Comparison of ENCODE assay signal across 1 cellular context in genomic region chr19:4224470-4224869, GRCh38.
TF ChIP-seq lines count a peak whose summit lies in the region.

No MANE protein-coding gene starts in this region.

TF ChIP-seq in HepG2, 621 proteins besides CTCF, POLR2A, EP300 and RAD21 (continued from another document and continues in another):
- TF ChIP-seq POGZ (CRISPR knock-in tag; IDR thresholded peaks at IDR 0.05) (no peak), ZNF879 (CRISPR knock-in tag; IDR thresholded peaks at IDR 0.05) (no peak), ZNF709 (CRISPR knock-in tag; IDR thresholded peaks at IDR 0.05) (no peak), ZNF136 (CRISPR knock-in tag; IDR thresholded peaks at IDR 0.05; ENCODE audit: low read depth) (no peak), ISX (CRISPR knock-in tag; conservative IDR thresholded peaks at IDR 0.05) (no peak), PRDM4 (CRISPR knock-in tag; IDR thresholded peaks at IDR 0.05; ENCODE audit: borderline replicate concordance) (no peak), ONECUT2 (CRISPR knock-in tag; IDR thresholded peaks at IDR 0.05) (no peak), FOXA1 (IDR thresholded peaks at IDR 0.05) (no peak), FOXA1 (CRISPR knock-in tag; IDR thresholded peaks at IDR 0.05) (no peak), GFI1 (CRISPR knock-in tag; IDR thresholded peaks at IDR 0.05; ENCODE audit: borderline replicate concordance) (peak; percentile 53; the same call in 1 of the 2 replicates), SRF (IDR thresholded peaks at IDR 0.05; ENCODE audit: low read depth, low read length) (no peak), ATAD3A (CRISPR knock-in tag; IDR thresholded peaks at IDR 0.05) (no peak), ZNF513 (CRISPR knock-in tag; conservative IDR thresholded peaks at IDR 0.05) (no peak), ZBTB38 (CRISPR knock-in tag; IDR thresholded peaks at IDR 0.05) (peak; percentile 58; the same call in 1 of the 2 replicates), MAZ (IDR thresholded peaks at IDR 0.05; ENCODE audit: borderline replicate concordance, low read depth, low read length) (no peak), MAZ (CRISPR knock-in tag; IDR thresholded peaks at IDR 0.05; ENCODE audit: low read depth) (no peak), MATR3 (CRISPR knock-in tag; IDR thresholded peaks at IDR 0.05) (no peak), ZFP37 (CRISPR knock-in tag; IDR thresholded peaks at IDR 0.05; ENCODE audit: borderline replicate concordance) (no peak), ZNF430 (CRISPR knock-in tag; IDR thresholded peaks at IDR 0.05) (peak; percentile 42; the same call in 1 of the 2 replicates), MIXL1 (CRISPR knock-in tag; IDR thresholded peaks at IDR 0.05) (no peak), ATF2 (CRISPR knock-in tag; IDR thresholded peaks at IDR 0.05) (no peak), ZNF646 (CRISPR knock-in tag; IDR thresholded peaks at IDR 0.05) (no peak), ZNF7 (CRISPR knock-in tag; IDR thresholded peaks at IDR 0.05) (no peak), MTF1 (CRISPR knock-in tag; IDR thresholded peaks at IDR 0.05) (no peak), TRIM24 (CRISPR knock-in tag; IDR thresholded peaks at IDR 0.05) (peak; percentile 61; the same call in 1 of the 2 replicates), TBX3 (IDR thresholded peaks at IDR 0.05; ENCODE audit: borderline replicate concordance) (no peak), CREBL2 (CRISPR knock-in tag; IDR thresholded peaks at IDR 0.05; ENCODE audit: borderline replicate concordance) (no peak), TMF1 (CRISPR knock-in tag; IDR thresholded peaks at IDR 0.05; ENCODE audit: low read depth) (peak; percentile 41; the same call in 1 of the 2 replicates), SIX4 (CRISPR knock-in tag; IDR thresholded peaks at IDR 0.05) (no peak), KIAA2018 (CRISPR knock-in tag; IDR thresholded peaks at IDR 0.05; ENCODE audit: borderline replicate concordance) (no peak), BCLAF1 (IDR thresholded peaks at IDR 0.05) (no peak), ZFP41 (CRISPR knock-in tag; IDR thresholded peaks at IDR 0.05; ENCODE audit: borderline replicate concordance) (no peak), ZNF878 (CRISPR knock-in tag; IDR thresholded peaks at IDR 0.05) (no peak), ZFYVE20 (CRISPR knock-in tag; IDR thresholded peaks at IDR 0.05; ENCODE audit: borderline replicate concordance, low read depth) (no peak), RARA (CRISPR knock-in tag; IDR thresholded peaks at IDR 0.05) (0 out of 2 replicates have a peak, but pooled peaks have one; percentile 26), ZMYM2 (CRISPR knock-in tag; IDR thresholded peaks at IDR 0.05) (peak; percentile 43; the same call in 1 of the 2 replicates), ZSCAN31 (CRISPR knock-in tag; IDR thresholded peaks at IDR 0.05; ENCODE audit: low read depth) (no peak), ZNF292 (CRISPR knock-in tag; IDR thresholded peaks at IDR 0.05; ENCODE audit: borderline replicate concordance, low read depth) (no peak; the same call in 1 of the 2 replicates), PAWR (CRISPR knock-in tag; IDR thresholded peaks at IDR 0.05; ENCODE audit: borderline replicate concordance) (no peak), GLI4 (CRISPR knock-in tag; IDR thresholded peaks at IDR 0.05; ENCODE audit: borderline replicate concordance) (no peak)
